Comparison of ENCODE assay signal across 21 cellular contexts in genomic region chr12:30296486-30296885, GRCh38.
"Had no signal": no experiment of that assay in that cellular context is flagged by ENCODE, and none has a peak within 500 bp of the region (broad histone marks: within the 10 kb centered on the region; RNA-seq: fewer than 3 reads in every experiment).

No MANE protein-coding gene starts in this region.

- H3K27ac Mint-ChIP-seq: activated CD4-positive, alpha-beta T cell treated with anti-CD3 and anti-CD28 coated beads for 36 hours; activated naive CD4-positive, alpha-beta T cell treated with anti-CD3 and anti-CD28 coated beads, Interleukin-2, amount 50 U/mL, for 24 hours; immature natural killer cell; natural killer cell; stimulated activated naive CD8-positive, alpha-beta T cell treated with anti-CD3 and anti-CD28 coated beads, Interleukin-15, amount 100 ng/mL, for 72 hours; WTC11 had no signal

- H3K4me3 Mint-ChIP-seq: activated CD4-positive, alpha-beta T cell treated with anti-CD3 and anti-CD28 coated beads for 36 hours; activated naive CD4-positive, alpha-beta T cell treated with anti-CD3 and anti-CD28 coated beads, Interleukin-2, amount 50 U/mL, for 24 hours; immature natural killer cell; natural killer cell; stimulated activated naive CD8-positive, alpha-beta T cell treated with anti-CD3 and anti-CD28 coated beads, Interleukin-15, amount 100 ng/mL, for 72 hours; WTC11 had no signal

- H3K27me3 Mint-ChIP-seq: activated CD4-positive, alpha-beta T cell treated with anti-CD3 and anti-CD28 coated beads for 36 hours; activated naive CD4-positive, alpha-beta T cell treated with anti-CD3 and anti-CD28 coated beads, Interleukin-2, amount 50 U/mL, for 24 hours; stimulated activated naive CD8-positive, alpha-beta T cell treated with anti-CD3 and anti-CD28 coated beads, Interleukin-15, amount 100 ng/mL, for 72 hours had no signal

- DNase-seq: activated CD4-positive, alpha-beta T cell treated with anti-CD3 and anti-CD28 coated beads for 36 hours; activated CD4-positive, alpha-beta T cell treated with anti-CD3 and anti-CD28 coated beads, Interleukin-2, amount 50 U/mL, for 48 hours; activated gamma-delta T cell; adrenal gland; cerebellar nuclear complex; cortex of kidney; effector CD4-positive, alpha-beta T cell; gastrocnemius medialis; heart left ventricle; immature natural killer cell; mesenchymal stem cell; natural killer cell; nucleus accumbens; stimulated activated CD4-positive, alpha-beta T cell treated with anti-CD3 and anti-CD28 coated beads, Interleukin-4, amount 100 ng/mL, for 1 hour; stimulated activated naive CD8-positive, alpha-beta T cell treated with anti-CD3 and anti-CD28 coated beads, Interleukin-15, amount 100 ng/mL, for 72 hours; T-helper 2 cell; trophoblast cell had no signal

- H3K27ac ChIP-seq: adrenal gland, gastrocnemius medialis, heart left ventricle, skin epidermis, suprapubic skin had no signal

- H3K36me3 ChIP-seq: adrenal gland, gastrocnemius medialis, heart left ventricle, suprapubic skin had no signal

- H3K27me3 ChIP-seq: adrenal gland, gastrocnemius medialis, heart left ventricle, suprapubic skin had no signal

- H3K4me3 ChIP-seq: adrenal gland, gastrocnemius medialis, heart left ventricle, skin epidermis, suprapubic skin had no signal

- H3K4me1 ChIP-seq: adrenal gland, gastrocnemius medialis, heart left ventricle, suprapubic skin had no signal

- ATAC-seq: activated CD4-positive, alpha-beta T cell treated with anti-CD3 and anti-CD28 coated beads for 36 hours; natural killer cell; stimulated activated naive CD8-positive, alpha-beta T cell treated with anti-CD3 and anti-CD28 coated beads, Interleukin-15, amount 100 ng/mL, for 72 hours; WTC11 had no signal

- H3K9me3 ChIP-seq: adrenal gland, gastrocnemius medialis, suprapubic skin had no signal

- H3K36me3 Mint-ChIP-seq: activated naive CD4-positive, alpha-beta T cell treated with anti-CD3 and anti-CD28 coated beads, Interleukin-2, amount 50 U/mL, for 24 hours; natural killer cell had no signal

- H3K4me1 Mint-ChIP-seq: activated CD4-positive, alpha-beta T cell treated with anti-CD3 and anti-CD28 coated beads for 36 hours; activated naive CD4-positive, alpha-beta T cell treated with anti-CD3 and anti-CD28 coated beads, Interleukin-2, amount 50 U/mL, for 24 hours; immature natural killer cell; natural killer cell; stimulated activated naive CD8-positive, alpha-beta T cell treated with anti-CD3 and anti-CD28 coated beads, Interleukin-15, amount 100 ng/mL, for 72 hours; WTC11 had no signal
